In the genomic region with DNA sequence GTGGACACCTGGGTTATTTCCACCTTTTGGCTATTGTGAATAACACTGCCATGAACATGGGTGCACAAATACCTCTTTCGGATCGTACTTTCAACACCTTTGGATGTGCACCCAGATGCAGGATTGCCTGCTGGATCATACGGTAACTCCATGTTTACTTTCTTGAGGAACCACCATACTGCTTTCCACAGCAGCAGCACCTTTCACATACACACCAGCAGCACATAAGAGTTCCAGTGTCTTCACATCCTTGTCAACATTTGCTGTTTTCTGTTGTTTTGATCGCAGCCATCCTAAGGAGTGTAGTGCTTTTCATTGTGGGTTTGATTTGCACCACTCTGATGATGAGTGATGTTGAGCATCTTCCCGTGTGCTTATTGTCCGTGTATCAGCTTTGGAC, we compare ENCODE assay signal across 33 cellular contexts. TPM values are rescaled to one million over a fixed set of nuclear protein-coding genes. Genes with fewer than 3 reads are reported as not detected.
"Had no signal": no experiment of that assay in that cellular context is flagged by ENCODE, and none has a peak within 500 bp of the region (broad histone marks: within the 10 kb centered on the region; RNA-seq: fewer than 3 reads in every experiment).

No MANE protein-coding gene starts in this region.

- H3K4me1 ChIP-seq: adrenal gland, body of pancreas, esophagus muscularis mucosa, foreskin keratinocyte, gastrocnemius medialis, heart left ventricle had no signal

- FAIRE-seq: colon had no signal

- H3K4me3 ChIP-seq: adrenal gland, body of pancreas, esophagus muscularis mucosa, gastrocnemius medialis, heart left ventricle had no signal

- H3K27ac ChIP-seq: adrenal gland, body of pancreas, esophagus muscularis mucosa, foreskin keratinocyte, gastrocnemius medialis, heart left ventricle, WERI-Rb-1 had no signal

- H3K36me3 ChIP-seq: gastrocnemius medialis had no signal

- ATAC-seq: activated CD4-positive, CD25-positive, alpha-beta regulatory T cell treated with anti-CD3 and anti-CD28 coated beads, Interleukin-2, amount 50 U/mL, for 24 hours; activated naive CD8-positive, alpha-beta T cell treated with anti-CD3 and anti-CD28 coated beads, Interleukin-2, amount 50 U/mL, for 24 hours; activated T-cell treated with anti-CD3 and anti-CD28 coated beads, Interleukin-2, amount 50 U/mL, for 72 hours; body of pancreas; effector memory CD8-positive, alpha-beta T cell; foreskin keratinocyte; gastrocnemius medialis; heart left ventricle had no signal

- H3K9me3 ChIP-seq: adrenal gland, body of pancreas, esophagus muscularis mucosa, gastrocnemius medialis, heart left ventricle had no signal

- H3K27me3 ChIP-seq: adrenal gland, body of pancreas, esophagus muscularis mucosa, gastrocnemius medialis, heart left ventricle had no signal

- DNase-seq: activated B cell treated with CpG ODN at 0.5 μM for 24 hours; activated CD4-positive, alpha-beta memory T cell treated with anti-CD3 and anti-CD28 coated beads, Interleukin-2, amount 10 ng/mL, durations not matched to agents 7 days and 5 days; activated CD4-positive, alpha-beta T cell treated with anti-CD3 and anti-CD28 coated beads for 48 hours; activated CD4-positive, alpha-beta T cell treated with anti-CD3 and anti-CD28 coated beads, Interleukin-2, amount 50 U/mL, for 4 hours; activated CD8-positive, alpha-beta memory T cell treated with anti-CD3 and anti-CD28 coated beads, Interleukin-2, amount 50 U/mL, for 48 hours; activated gamma-delta T cell; activated naive CD4-positive, alpha-beta T cell; activated naive CD4-positive, alpha-beta T cell treated with anti-CD3 and anti-CD28 coated beads, Interleukin-2, amount 10 ng/mL, durations not matched to agents 7 days and 5 days; activated naive CD8-positive, alpha-beta T cell treated with anti-CD3 and anti-CD28 coated beads for 36 hours; activated naive CD8-positive, alpha-beta T cell treated with anti-CD3 and anti-CD28 coated beads, Interleukin-2, amount 50 U/mL, for 24 hours; activated T-cell treated with anti-CD3 and anti-CD28 coated beads for 4 hours; activated T-cell treated with anti-CD3 and anti-CD28 coated beads, Interleukin-2, amount 50 U/mL, for 24 hours; activated T-cell treated with anti-CD3 and anti-CD28 coated beads, Interleukin-2, amount 50 U/mL, for 72 hours; adrenal gland; amygdala; aorta; body of pancreas; caudate nucleus; cortex of kidney; dermis blood vessel endothelial cell; effector CD4-positive, alpha-beta T cell; effector memory CD8-positive, alpha-beta T cell; erythroblast; foreskin keratinocyte; gastrocnemius medialis; glutamatergic neuron; heart left ventricle; T-helper 1 cell; T-helper 9 cell; WERI-Rb-1 had no signal

RNA-seq across cellular contexts. Expression of a gene that starts 51.3 kb away (rescaled TPM):
- total RNA-seq: foreskin keratinocyte had no signal
- polyA plus RNA-seq: foreskin keratinocyte had no signal
